In genomic region chr10:91220954-91221696, GRCh38 we compare ENCODE assay signal across 8 cellular contexts. TPM values are rescaled to one million over a fixed set of nuclear protein-coding genes. Genes with fewer than 3 reads are reported as not detected.
A peak's percentile ranks its signal among the peaks of the same experiment; 100 is the strongest.
DNase-seq lines count a peak whose midpoint lies in the region; ATAC-seq and TF ChIP-seq lines count a peak whose summit lies in the region.

No MANE protein-coding gene starts in this region.

- H3F3A ChIP-seq in neural cell (ENCODE audit: insufficient read depth, low read length, poor library complexity, severe bottlenecking), result no peaks in the 10 kb centered on the region

- no peaks in the 10 kb centered on the region for H4K20me1 ChIP-seq in neural cell (ENCODE audit: insufficient read depth)

- peak overlapping the region; percentile 59 for H3K27ac ChIP-seq in HUES48 (ENCODE audit: low read depth, low read length)
- no peak overlapping the region for H3K27ac ChIP-seq in neural cell (ENCODE audit: low read length)

- no peaks in the 10 kb centered on the region for H3K36me3 ChIP-seq in HUES48 (ENCODE audit: control insufficient read depth, insufficient read depth, low read length)
- no peaks in the 10 kb centered on the region for H3K36me3 ChIP-seq in neural cell (ENCODE audit: insufficient read depth, low read length)

- H3K4me3 ChIP-seq in HUES48 (ENCODE audit: low read depth, low read length), result peak overlapping the region; percentile 80
- peak overlapping the region; percentile 90 for H3K4me3 ChIP-seq in fibroblast of villous mesenchyme (ENCODE audit: low read depth, low read length)
- H3K4me3 ChIP-seq in neural cell (ENCODE audit: low read length), result peak overlapping the region; percentile 81

- no peak for TF ChIP-seq CTCF in fibroblast of villous mesenchyme (IDR thresholded peaks at IDR 0.05; ENCODE audit: insufficient read depth, low read depth, low read length)
- TF ChIP-seq CTCF in neural cell (IDR thresholded peaks at IDR 0.05; ENCODE audit: poor library complexity, severe bottlenecking), result peak; percentile 14

- H3K9me3 ChIP-seq in HUES48 (ENCODE audit: control insufficient read depth, insufficient read depth, low read length), result no peaks in the 10 kb centered on the region
- no peaks in the 10 kb centered on the region for H3K9me3 ChIP-seq in neural cell (ENCODE audit: low read length)

- no peaks in the 10 kb centered on the region for H3K9me2 ChIP-seq in neural cell (ENCODE audit: insufficient read depth, low read length)

- H2AFZ ChIP-seq in neural cell (ENCODE audit: low read depth, low read length), result no peak overlapping the region

- TF ChIP-seq EP300 in neural cell (conservative IDR thresholded peaks at IDR 0.05; ENCODE audit: poor library complexity, severe bottlenecking), result no peak

- peak overlapping the region; percentile 77 for H3K4me2 ChIP-seq in neural cell (ENCODE audit: low read length)

- H3K9ac ChIP-seq in HUES48 (ENCODE audit: low read depth, low read length) (0 out of 2 replicates have a peak overlapping the region, but pooled peaks have one; percentile 25), neural cell (ENCODE audit: low read length) (peak overlapping the region; percentile 64)

- TF ChIP-seq RAD21 in neural cell (conservative IDR thresholded peaks at IDR 0.05), result no peak

- H3K4me1 ChIP-seq in HUES48 (ENCODE audit: control insufficient read depth, insufficient read depth, low read length), result peaks cover 8% of the 10 kb centered on the region; the same call in 1 of the 2 replicates

- ATAC-seq in GM21360 (IDR thresholded peaks at IDR 0.05; ENCODE audit: unreplicated experiment), result peak; percentile 27

- H3K27me3 ChIP-seq in HUES48 (ENCODE audit: control insufficient read depth, insufficient read depth, low read length), result peaks cover 42% of the 10 kb centered on the region
- peaks cover 25% of the 10 kb centered on the region for H3K27me3 ChIP-seq in neural cell (ENCODE audit: insufficient read depth, low read depth, low read length)

- DNase-seq in D341Med (ENCODE audit: low spot score) (peak; percentile 55), fibroblast of villous mesenchyme (ENCODE audit: low read depth) (peak; percentile 42), ureter (ENCODE audit: low spot score) (no peak), NCI-H2196 treated with DMSO at 0.1 percent for 48 hours (lab: John Stamatoyannopoulos, UW; ENCODE audit: unreplicated experiment) (no peak)
- peak; percentile 23 to 32 for DNase-seq in activated CD4-positive, alpha-beta T cell treated with anti-CD3 and anti-CD28 coated beads, Interleukin-2, amount 50 U/mL, for 48 hours

- H3K79me2 ChIP-seq in neural cell (replicated peaks; ENCODE audit: insufficient read depth, low read length), result no peaks in the 10 kb centered on the region

TF ChIP-seq in neural cell, 6 proteins besides CTCF, POLR2A, EP300 and RAD21:
- TF ChIP-seq EZH2 (IDR thresholded peaks at IDR 0.05; ENCODE audit: borderline replicate concordance, insufficient read depth, low read length, poor library complexity, severe bottlenecking) (no peak), SMC3 (conservative IDR thresholded peaks at IDR 0.05; ENCODE audit: poor library complexity) (no peak), POLR2AphosphoS5 (IDR thresholded peaks at IDR 0.05) (no peak), TAF1 (IDR thresholded peaks at IDR 0.05; ENCODE audit: low read depth) (no peak), MXI1 (conservative IDR thresholded peaks at IDR 0.05; ENCODE audit: poor library complexity, severe bottlenecking) (no peak)
- TF ChIP-seq, protein P1, sequence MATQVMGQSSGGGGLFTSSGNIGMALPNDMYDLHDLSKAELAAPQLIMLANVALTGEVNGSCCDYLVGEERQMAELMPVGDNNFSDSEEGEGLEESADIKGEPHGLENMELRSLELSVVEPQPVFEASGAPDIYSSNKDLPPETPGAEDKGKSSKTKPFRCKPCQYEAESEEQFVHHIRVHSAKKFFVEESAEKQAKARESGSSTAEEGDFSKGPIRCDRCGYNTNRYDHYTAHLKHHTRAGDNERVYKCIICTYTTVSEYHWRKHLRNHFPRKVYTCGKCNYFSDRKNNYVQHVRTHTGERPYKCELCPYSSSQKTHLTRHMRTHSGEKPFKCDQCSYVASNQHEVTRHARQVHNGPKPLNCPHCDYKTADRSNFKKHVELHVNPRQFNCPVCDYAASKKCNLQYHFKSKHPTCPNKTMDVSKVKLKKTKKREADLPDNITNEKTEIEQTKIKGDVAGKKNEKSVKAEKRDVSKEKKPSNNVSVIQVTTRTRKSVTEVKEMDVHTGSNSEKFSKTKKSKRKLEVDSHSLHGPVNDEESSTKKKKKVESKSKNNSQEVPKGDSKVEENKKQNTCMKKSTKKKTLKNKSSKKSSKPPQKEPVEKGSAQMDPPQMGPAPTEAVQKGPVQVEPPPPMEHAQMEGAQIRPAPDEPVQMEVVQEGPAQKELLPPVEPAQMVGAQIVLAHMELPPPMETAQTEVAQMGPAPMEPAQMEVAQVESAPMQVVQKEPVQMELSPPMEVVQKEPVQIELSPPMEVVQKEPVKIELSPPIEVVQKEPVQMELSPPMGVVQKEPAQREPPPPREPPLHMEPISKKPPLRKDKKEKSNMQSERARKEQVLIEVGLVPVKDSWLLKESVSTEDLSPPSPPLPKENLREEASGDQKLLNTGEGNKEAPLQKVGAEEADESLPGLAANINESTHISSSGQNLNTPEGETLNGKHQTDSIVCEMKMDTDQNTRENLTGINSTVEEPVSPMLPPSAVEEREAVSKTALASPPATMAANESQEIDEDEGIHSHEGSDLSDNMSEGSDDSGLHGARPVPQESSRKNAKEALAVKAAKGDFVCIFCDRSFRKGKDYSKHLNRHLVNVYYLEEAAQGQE (IDR thresholded peaks at IDR 0.05; ENCODE audit: borderline replicate concordance), result no peak

RNA-seq across cellular contexts. Expression of gene PCGF5, which starts 0.7 kb away (rescaled TPM):
- total RNA-seq in fibroblast of villous mesenchyme, result 26.4 and 29.4 TPM in 2 replicates
- 4.6 and 5.6 TPM in 2 replicates for polyA plus RNA-seq in neural cell
- polyA minus RNA-seq in neural cell, result 18.3 and 23.8 TPM in 2 replicates
- total RNA-seq in ureter, result 46.3 TPM

Comparison
In these comparisons a context has a peak if more than half of its experiments do, and no peak if none do; other contexts are left out.
1. DNase-seq: peak in D341Med (single experiment), activated CD4-positive, alpha-beta T cell treated with anti-CD3 and anti-CD28 coated beads, Interleukin-2, amount 50 U/mL, for 48 hours (2 of 2) and fibroblast of villous mesenchyme (single experiment); none in ureter (single experiment) and NCI-H2196 treated with DMSO at 0.1 percent for 48 hours (single experiment).
2. Peak in every context shown above with its lines, with median percentiles within 50 percentile points of each other: H3K4me3 ChIP-seq.